Comparison of ENCODE assay signal across 18 cellular contexts in genomic region chr12:113812431-113813228, GRCh38.
DNase-seq lines count a peak whose midpoint lies in the region; ATAC-seq and TF ChIP-seq lines count a peak whose summit lies in the region.
"Had no signal": no experiment of that assay in that cellular context is flagged by ENCODE, and none has a peak within 500 bp of the region (broad histone marks: within the 10 kb centered on the region; RNA-seq: fewer than 3 reads in every experiment).

No MANE protein-coding gene starts in this region.

- H3K79me2 ChIP-seq in osteoblast (ENCODE audit: insufficient read depth, low read length), result no peaks in the 10 kb centered on the region

- H3K27ac Mint-ChIP-seq in endothelial cell (ENCODE audit: unreplicated experiment), result peak overlapping the region; percentile 11
- H3K27ac Mint-ChIP-seq in activated CD8-positive, alpha-beta memory T cell treated with anti-CD3 and anti-CD28 coated beads, Interleukin-2, amount 10 ng/mL, durations not matched to agents 7 days and 5 days, result no peak overlapping the region
- H3K27ac Mint-ChIP-seq: CD4-positive, alpha-beta memory T cell; GM23338; H9 had no signal

- no peaks in the 10 kb centered on the region for H3K36me3 Mint-ChIP-seq in endothelial cell (ENCODE audit: low read depth, unreplicated experiment)
- peaks cover 6% of the 10 kb centered on the region for H3K36me3 Mint-ChIP-seq in activated CD8-positive, alpha-beta memory T cell treated with anti-CD3 and anti-CD28 coated beads, Interleukin-2, amount 10 ng/mL, durations not matched to agents 7 days and 5 days

- no peaks in the 10 kb centered on the region for H3K9me3 ChIP-seq in osteoblast (ENCODE audit: low read depth, low read length)

- H3K27me3 ChIP-seq in osteoblast (ENCODE audit: insufficient read depth, low read length), result no peaks in the 10 kb centered on the region

- H3K36me3 ChIP-seq in osteoblast (ENCODE audit: insufficient read depth, low read length), result no peaks in the 10 kb centered on the region

- no peaks in the 10 kb centered on the region for H3K9me3 Mint-ChIP-seq in endothelial cell (ENCODE audit: unreplicated experiment)
- no peaks in the 10 kb centered on the region for H3K9me3 Mint-ChIP-seq in activated CD8-positive, alpha-beta memory T cell treated with anti-CD3 and anti-CD28 coated beads, Interleukin-2, amount 10 ng/mL, durations not matched to agents 7 days and 5 days (ENCODE audit: low read depth)
- H3K9me3 Mint-ChIP-seq: GM23338, H9 had no signal

- CTCF ChIA-PET in activated CD8-positive, alpha-beta memory T cell treated with anti-CD3 and anti-CD28 coated beads, Interleukin-2, amount 10 ng/mL, durations not matched to agents 7 days and 5 days (lab: Charles Lee), result no interaction called here

- no peak overlapping the region for H3K4me3 ChIP-seq in osteoblast (ENCODE audit: insufficient read depth, low read length)
- H3K4me3 ChIP-seq: GM23338 had no signal

- TF ChIP-seq CTCF in endothelial cell (IDR thresholded peaks at IDR 0.05; ENCODE audit: unreplicated experiment), result no peak
- TF ChIP-seq CTCF in osteoblast (IDR thresholded peaks at IDR 0.05; ENCODE audit: extremely low read depth, low read depth, low read length), result no peak

- H3K4me2 ChIP-seq in osteoblast (ENCODE audit: insufficient read depth, low read length), result no peak overlapping the region
- H3K4me2 ChIP-seq: GM23338 had no signal

- H3K27ac ChIP-seq in osteoblast (ENCODE audit: low read depth, low read length), result no peak overlapping the region

- peaks cover 6% of the 10 kb centered on the region for H3K4me1 Mint-ChIP-seq in endothelial cell (ENCODE audit: unreplicated experiment)
- H3K4me1 Mint-ChIP-seq in activated CD8-positive, alpha-beta memory T cell treated with anti-CD3 and anti-CD28 coated beads, Interleukin-2, amount 10 ng/mL, durations not matched to agents 7 days and 5 days, result no peaks in the 10 kb centered on the region
- H3K4me1 Mint-ChIP-seq: CD4-positive, alpha-beta memory T cell had no signal

- peaks cover 4% of the 10 kb centered on the region for H3K27me3 Mint-ChIP-seq in endothelial cell (ENCODE audit: unreplicated experiment)
- no peaks in the 10 kb centered on the region for H3K27me3 Mint-ChIP-seq in activated CD8-positive, alpha-beta memory T cell treated with anti-CD3 and anti-CD28 coated beads, Interleukin-2, amount 10 ng/mL, durations not matched to agents 7 days and 5 days
- H3K27me3 Mint-ChIP-seq: CD4-positive, alpha-beta memory T cell had no signal

- no peak for ATAC-seq in HG02759 (IDR thresholded peaks at IDR 0.05; ENCODE audit: unreplicated experiment)
- no peak for ATAC-seq in activated CD8-positive, alpha-beta memory T cell treated with anti-CD3 and anti-CD28 coated beads, Interleukin-2, amount 10 ng/mL, durations not matched to agents 7 days and 5 days
- ATAC-seq: GM23338, HCT116 had no signal

- DNase-seq in NCI-H2227 (lab: John Stamatoyannopoulos, UW; ENCODE audit: unreplicated experiment) (peak; percentile 58), NCI-H2227 treated with DMSO at 0.1 percent for 48 hours (lab: John Stamatoyannopoulos, UW) (peak; percentile 22), endothelial cell (ENCODE audit: low spot score) (no peak), osteoblast (ENCODE audit: insufficient read length, low spot score, missing footprints) (peak; percentile 30), amygdala (lab: John Stamatoyannopoulos, UW) (no peak), NCI-H526 (lab: John Stamatoyannopoulos, UW) (no peak)
- DNase-seq in activated CD8-positive, alpha-beta memory T cell treated with anti-CD3 and anti-CD28 coated beads, Interleukin-2, amount 10 ng/mL, durations not matched to agents 7 days and 5 days, result no peak
- DNase-seq: C1 segment of cervical spinal cord; Calu3; CD4-positive, alpha-beta memory T cell; COR-L47; DMS53; DMS79 treated with DMSO at 0.1 percent for 48 hours; GF-D8; H9 had no signal

- H3K4me1 ChIP-seq in osteoblast (ENCODE audit: insufficient read depth, low read length), result no peaks in the 10 kb centered on the region

- H3K4me3 Mint-ChIP-seq in endothelial cell (ENCODE audit: unreplicated experiment), result no peak overlapping the region
- H3K4me3 Mint-ChIP-seq in activated CD8-positive, alpha-beta memory T cell treated with anti-CD3 and anti-CD28 coated beads, Interleukin-2, amount 10 ng/mL, durations not matched to agents 7 days and 5 days, result no peak overlapping the region
- H3K4me3 Mint-ChIP-seq: CD4-positive, alpha-beta memory T cell; GM23338; H9 had no signal

- no peaks in the 10 kb centered on the region for H4K20me1 ChIP-seq in osteoblast (ENCODE audit: insufficient read depth, low read length)

- H2AFZ ChIP-seq in osteoblast (ENCODE audit: low read length), result no peak overlapping the region
- H2AFZ ChIP-seq: GM23338 had no signal

Comparison
In these comparisons a context has a peak if more than half of its experiments do, and no peak if none do; other contexts are left out.
1. DNase-seq: peak in NCI-H2227 (single experiment), NCI-H2227 treated with DMSO at 0.1 percent for 48 hours (single experiment) and osteoblast (single experiment); none in endothelial cell (single experiment), amygdala (0 of 56), NCI-H526 (0 of 2) and activated CD8-positive, alpha-beta memory T cell treated with anti-CD3 and anti-CD28 coated beads, Interleukin-2, amount 10 ng/mL, durations not matched to agents 7 days and 5 days (single experiment).